Comparison of ENCODE assay signal across 9 cellular contexts in genomic region chr12:50033317-50033679, GRCh38. TPM values are rescaled to one million over a fixed set of nuclear protein-coding genes. Genes with fewer than 3 reads are reported as not detected.
DNase-seq lines count a peak whose midpoint lies in the region; ATAC-seq and TF ChIP-seq lines count a peak whose summit lies in the region.
"Had no signal": no experiment of that assay in that cellular context is flagged by ENCODE, and none has a peak within 500 bp of the region (broad histone marks: within the 10 kb centered on the region; RNA-seq: fewer than 3 reads in every experiment).

No MANE protein-coding gene starts in this region.

- TF ChIP-seq CTCF in WERI-Rb-1 (IDR thresholded peaks at IDR 0.05; ENCODE audit: low read depth, low read length): no peak

- peaks cover 10% of the 10 kb centered on the region for H3K27me3 Mint-ChIP-seq in IgD-negative memory B cell

- no peaks in the 10 kb centered on the region for H3K36me3 Mint-ChIP-seq in IgD-negative memory B cell
- H3K36me3 Mint-ChIP-seq: immature natural killer cell had no signal

- H3K27me3 ChIP-seq in WERI-Rb-1 (ENCODE audit: insufficient read depth, low read depth, severe bottlenecking): no peaks in the 10 kb centered on the region
- peaks cover 2% of the 10 kb centered on the region for H3K27me3 ChIP-seq in layer of hippocampus (ENCODE audit: control insufficient read depth, insufficient read depth, low read length)

- H3K9me3 Mint-ChIP-seq in IgD-negative memory B cell: no peaks in the 10 kb centered on the region

- DNase-seq in WERI-Rb-1: peak; percentile 52
- peak in 6 of 49 donors; percentile 9 to 33 (median 14) for DNase-seq in substantia nigra (lab: John Stamatoyannopoulos, UW)
- no peak for DNase-seq in DMS153 (lab: John Stamatoyannopoulos, UW)
- no peak for DNase-seq in effector CD8-positive, alpha-beta T cell (lab: John Stamatoyannopoulos, UW)
- DNase-seq: activated naive CD4-positive, alpha-beta T cell; immature natural killer cell had no signal

- H3K9me3 ChIP-seq in WERI-Rb-1 (ENCODE audit: severe bottlenecking): peaks cover 2% of the 10 kb centered on the region

- H3K27ac ChIP-seq in WERI-Rb-1 (peak overlapping the region; percentile 80), layer of hippocampus (ENCODE audit: low read depth, low read length) (peak overlapping the region; percentile 46), substantia nigra (ENCODE audit: low read depth, low read length, poor library complexity, severe bottlenecking) (peak overlapping the region; percentile 61)

- H3K27ac Mint-ChIP-seq in IgD-negative memory B cell: no peak overlapping the region
- H3K27ac Mint-ChIP-seq: immature natural killer cell had no signal

- H3K36me3 ChIP-seq in WERI-Rb-1: no peaks in the 10 kb centered on the region

- no peaks in the 10 kb centered on the region for H3K4me1 Mint-ChIP-seq in IgD-negative memory B cell
- H3K4me1 Mint-ChIP-seq: immature natural killer cell had no signal

- peak overlapping the region; percentile 0 for H3K4me3 ChIP-seq in WERI-Rb-1 (ENCODE audit: low read depth, low read length)

- ATAC-seq in HG03280 (IDR thresholded peaks at IDR 0.05; ENCODE audit: unreplicated experiment): no peak

- H3K4me3 Mint-ChIP-seq in IgD-negative memory B cell: peak overlapping the region in 3 of 4 donors; percentile 6 to 78 (median 74)

RNA-seq across cellular contexts. Expression of gene RACGAP1, which starts 8.0 kb away (rescaled TPM):
- 13.7 TPM for polyA plus RNA-seq in IgD-negative memory B cell

RNA-seq across cellular contexts. Expression of gene ASIC1, which starts 24.1 kb away (rescaled TPM):
- polyA plus RNA-seq in IgD-negative memory B cell: not detected
- polyA plus RNA-seq: immature natural killer cell had no signal

RNA-seq across cellular contexts. Expression of gene SMARCD1, which starts 51.8 kb away (rescaled TPM):
- polyA plus RNA-seq in IgD-negative memory B cell: 27.9 TPM
